Comparison of ENCODE assay signal across 18 cellular contexts in the genomic region with DNA sequence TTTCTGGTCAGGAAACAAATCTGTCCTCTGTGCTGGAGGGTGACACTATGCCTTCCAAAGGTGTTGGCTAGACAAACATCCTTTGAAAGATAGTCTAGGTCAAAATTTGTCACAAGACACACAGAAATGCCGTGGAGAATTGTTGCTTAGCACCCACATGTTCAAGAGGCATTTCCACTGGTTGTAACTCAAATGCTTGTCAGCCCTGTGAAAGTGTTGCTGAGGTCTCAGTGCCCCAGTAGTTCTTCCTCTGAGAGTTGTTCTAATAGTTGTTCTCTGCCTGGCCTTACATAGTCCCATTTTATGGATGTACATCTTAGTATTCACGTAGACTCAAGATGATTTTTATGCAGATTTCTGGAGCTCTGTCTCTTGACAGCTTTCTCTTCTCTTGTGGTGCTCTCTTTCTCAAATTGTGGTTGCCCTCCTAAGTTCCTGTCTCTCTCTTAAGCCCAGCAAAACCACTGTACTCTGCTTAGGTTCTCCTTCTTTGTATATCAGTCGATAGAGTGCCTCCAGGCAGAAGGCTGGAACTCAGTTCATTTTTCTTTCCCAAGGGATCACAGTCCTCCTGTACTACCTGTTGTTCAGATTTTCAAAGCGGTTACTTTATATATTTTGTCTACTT. TPM values are rescaled to one million over a fixed set of nuclear protein-coding genes. Genes with fewer than 3 reads are reported as not detected.
A peak's percentile ranks its signal among the peaks of the same experiment; 100 is the strongest.
DNase-seq lines count a peak whose midpoint lies in the region; ATAC-seq and TF ChIP-seq lines count a peak whose summit lies in the region.
"Had no signal": no experiment of that assay in that cellular context is flagged by ENCODE, and none has a peak within 500 bp of the region (broad histone marks: within the 10 kb centered on the region; RNA-seq: fewer than 3 reads in every experiment).

No MANE protein-coding gene starts in this region.

- H3K4me1 ChIP-seq in HEK293 (ENCODE audit: control insufficient read depth, insufficient read depth, low read length) = peaks cover 3% of the 10 kb centered on the region; the same call in 1 of the 2 replicates

- in situ Hi-C loops in ACHN (cut with HindIII; ENCODE audit: low pct_ligation_motif_present, low pct_unique_long_range_greater_than_20kb, low sequenced_read_pairs) = no loop called here

- no peak overlapping the region for H3K27ac ChIP-seq in HEK293 (ENCODE audit: extremely low read depth, low read depth, low read length)
- H3K27ac ChIP-seq: lower lobe of right lung, PC-9 had no signal

- POLR2A ChIA-PET in HEK293 (lab: Yijun Ruan, JAX) = no interaction called here
- POLR2A ChIA-PET in naive thymus-derived CD8-positive, alpha-beta T cell (lab: Charles Lee) = interaction anchor here (0.6 kb wide), 1 partner anchor 558 kb away, joined by 3 read pairs; no protein-coding TSS in a partner anchor

- H3K4me3 Mint-ChIP-seq in naive thymus-derived CD8-positive, alpha-beta T cell = peak overlapping the region in 8 of 10 donors; percentile 2 to 42 (median 22)

- DNase-seq in AML-193 (lab: John Stamatoyannopoulos, UW) (peak; percentile 68 to 79), SKM-1 (lab: John Stamatoyannopoulos, UW; ENCODE audit: unreplicated experiment) (peak; percentile 22), NCI-H524 (lab: John Stamatoyannopoulos, UW) (no peak), ACHN (no peak), T-helper 9 cell (no peak), left ventricle myocardium superior (no peak)
- DNase-seq in naive thymus-derived CD8-positive, alpha-beta T cell = peak in 4 of 10 donors; percentile 12 to 49 (median 26)
- DNase-seq: activated CD4-positive, alpha-beta T cell treated with anti-CD3 and anti-CD28 coated beads for 4 hours; activated effector memory CD4-positive, alpha-beta T cell treated with Interleukin-2 at 50 U/mL for 16 hours; DMS53; effector CD4-positive, alpha-beta T cell; lower lobe of right lung; NCI-H1092 treated with DMSO at 0.1 percent for 48 hours; NCI-H2227 treated with DMSO at 0.1 percent for 48 hours; PC-9; substantia nigra had no signal

- H3K27ac Mint-ChIP-seq in naive thymus-derived CD8-positive, alpha-beta T cell = peak overlapping the region in 9 of 10 donors; percentile 2 to 67 (median 18)

- H3K27me3 Mint-ChIP-seq in naive thymus-derived CD8-positive, alpha-beta T cell = no peaks in the 10 kb centered on the region

- intact Hi-C loops in left ventricle myocardium superior (cut with micrococcal nuclease) = no loop called here

- TF ChIP-seq CTCF in HEK293 (tag by site-specific recombination; IDR thresholded peaks at IDR 0.05) = no peak

- ATAC-seq in naive thymus-derived CD8-positive, alpha-beta T cell = peak; percentile 71 to 94
- no peak for ATAC-seq in left ventricle myocardium superior
- ATAC-seq: lower lobe of right lung had no signal

- no peaks in the 10 kb centered on the region for H3K9me3 ChIP-seq in HEK293 (ENCODE audit: control insufficient read depth, insufficient read depth, low read depth, low read length)
- H3K9me3 ChIP-seq: lower lobe of right lung had no signal

- no peak overlapping the region for H3K4me3 ChIP-seq in HEK293 (ENCODE audit: low read depth, low read length)
- H3K4me3 ChIP-seq: lower lobe of right lung, PC-9, skin epidermis had no signal

- peaks cover 0 to 3% (median 0%) of the 10 kb centered on the region in 9 donors for H3K9me3 Mint-ChIP-seq in naive thymus-derived CD8-positive, alpha-beta T cell

- H3K36me3 Mint-ChIP-seq in naive thymus-derived CD8-positive, alpha-beta T cell = no peaks in the 10 kb centered on the region

- H3K36me3 ChIP-seq in HEK293 (ENCODE audit: control insufficient read depth in 2 of 2, insufficient read depth in 1 of 2, low read length in 2 of 2) = no peaks in the 10 kb centered on the region
- H3K36me3 ChIP-seq: lower lobe of right lung had no signal

- peaks cover 7 to 24% (median 20%) of the 10 kb centered on the region in 4 donors for H3K4me1 Mint-ChIP-seq in naive thymus-derived CD8-positive, alpha-beta T cell

- CTCF ChIA-PET in HEK293 (lab: Yijun Ruan, JAX) = interaction anchor here (1.1 kb wide), 1 partner anchor 9 kb away, joined by 4 read pairs; no protein-coding TSS in a partner anchor

TF ChIP-seq in HEK293, 187 proteins besides CTCF, POLR2A, EP300 and RAD21:
- TF ChIP-seq SCRT2 (tag by site-specific recombination; IDR thresholded peaks at IDR 0.05) (0 out of 2 replicates have a peak, but pooled peaks have one; percentile 19), SCRT1 (tag by site-specific recombination; IDR thresholded peaks at IDR 0.05; ENCODE audit: borderline replicate concordance) (0 out of 2 replicates have a peak, but pooled peaks have one; percentile 9), ZNF391 (tag by site-specific recombination; IDR thresholded peaks at IDR 0.05; ENCODE audit: borderline replicate concordance, low read depth) (no peak)

RNA-seq across cellular contexts. Expression of a gene that starts 39.5 kb away (rescaled TPM):
- 10 to 100 TPM; 24.3 to 36.5 TPM for total RNA-seq in naive thymus-derived CD8-positive, alpha-beta T cell
- polyA plus RNA-seq in naive thymus-derived CD8-positive, alpha-beta T cell = 10 to 100 TPM in 2 of 3 donors, 1 to 10 TPM in 1; 3.2 to 12.1 (median 10.3) TPM
- 12.8 TPM for total RNA-seq in left ventricle myocardium superior

Comparison
In these comparisons a context has a peak if more than half of its experiments do, and no peak if none do; other contexts are left out.
1. DNase-seq: peak in AML-193 (2 of 2) and SKM-1 (single experiment); none in NCI-H524 (0 of 2), ACHN (single experiment), T-helper 9 cell (single experiment) and left ventricle myocardium superior (single experiment).